In genomic region chr1:70354332-70355110, GRCh38 we compare ENCODE assay signal across 8 cellular contexts. TPM values are rescaled to one million over a fixed set of nuclear protein-coding genes. Genes with fewer than 3 reads are reported as not detected.
DNase-seq lines count a peak whose midpoint lies in the region; ATAC-seq and TF ChIP-seq lines count a peak whose summit lies in the region.

Gene ANKRD13C (minus strand): TSS chr1:70354722. CDS start chr1:70354408, 314 bp downstream.

- H3K27me3 ChIP-seq in right cardiac atrium (ENCODE audit: control insufficient read depth, insufficient read depth) = no peaks in the 10 kb centered on the region
- no peaks in the 10 kb centered on the region for H3K27me3 ChIP-seq in uterus

- H3K36me3 ChIP-seq in uterus = no peaks in the 10 kb centered on the region

- H3K27ac ChIP-seq in right cardiac atrium (ENCODE audit: low read length) (peak within 1 kb of the TSS; percentile 71), uterus (peak within 1 kb of the TSS; percentile 88 to 90)

- peak in 1 of 4 experiments; percentile 13 for TF ChIP-seq CTCF in uterus (IDR thresholded peaks at IDR 0.05)

- no peaks in the 10 kb centered on the region for H3K4me1 ChIP-seq in right cardiac atrium (ENCODE audit: control insufficient read depth, insufficient read depth, low read length)
- H3K4me1 ChIP-seq in uterus = no peaks in the 10 kb centered on the region

- peak; percentile 93 for ATAC-seq in GM18498 (IDR thresholded peaks at IDR 0.05; ENCODE audit: unreplicated experiment)
- peak; percentile 84 for ATAC-seq in HG02938 (IDR thresholded peaks at IDR 0.05; ENCODE audit: unreplicated experiment)
- peak; percentile 99 for ATAC-seq in right cardiac atrium

- under 1% methylated on average over 65 of the region's 65 CpGs for WGBS in right cardiac atrium

- intact Hi-C loops in right cardiac atrium (cut with DNase I) (loop anchor here in 1 of 4 donors (10.0 kb wide), 1 partner anchor 50 kb away; no protein-coding TSS in a partner anchor), uterus (cut with DNase I; ENCODE audit: low total_unique reads) (no loop called here)

- H3K9me3 ChIP-seq in right cardiac atrium (ENCODE audit: control insufficient read depth, low read length) = no peaks in the 10 kb centered on the region
- H3K9me3 ChIP-seq in uterus = no peaks in the 10 kb centered on the region

- H3K4me3 ChIP-seq in right cardiac atrium (ENCODE audit: low read length) = peak within 1 kb of the TSS; percentile 55
- H3K4me3 ChIP-seq in uterus = peak within 1 kb of the TSS; percentile 77 to 85

- DNase-seq in NCI-H187 (lab: John Stamatoyannopoulos, UW) = peak; percentile 70 to 93
- peak; percentile 65 to 97 (median 86) for DNase-seq in T-helper 2 cell
- peak; percentile 62 to 95 (median 88) for DNase-seq in anterior cingulate cortex (lab: John Stamatoyannopoulos, UW)
- peak; percentile 94 to 97 (median 95) for DNase-seq in right cardiac atrium
- DNase-seq in pulmonary artery endothelial cell (ENCODE audit: low read depth, low spot score) = peak; percentile 88
- DNase-seq in uterus = peak; percentile 93 to 96

- peak; percentile 79 to 82 for TF ChIP-seq POLR2A in uterus (IDR thresholded peaks at IDR 0.05)

RNA-seq across cellular contexts. Expression of gene ANKRD13C, which starts in this region (rescaled TPM):
- total RNA-seq in right cardiac atrium (10 to 100 TPM; 10.2 to 14.8 (median 12.2) TPM), pulmonary artery endothelial cell (24.8 and 30.3 TPM in 2 replicates), uterus (10 to 100 TPM; 28.7 to 59.5 (median 32.6) TPM)
- polyA plus RNA-seq in right cardiac atrium = 5.7 TPM

Comparison
In these comparisons a context has a peak if more than half of its experiments do, and no peak if none do; other contexts are left out.
1. Peak in every context shown above with its lines: DNase-seq, ATAC-seq, H3K4me3 ChIP-seq and H3K27ac ChIP-seq.